In genomic region chr12:712172-712863, GRCh38 we compare ENCODE assay signal across 10 cellular contexts. TPM values are rescaled to one million over a fixed set of nuclear protein-coding genes. Genes with fewer than 3 reads are reported as not detected.
DNase-seq lines count a peak whose midpoint lies in the region; ATAC-seq, FAIRE-seq and TF ChIP-seq lines count a peak whose summit lies in the region.
"Had no signal": no experiment of that assay in that cellular context is flagged by ENCODE, and none has a peak within 500 bp of the region (broad histone marks: within the 10 kb centered on the region; RNA-seq: fewer than 3 reads in every experiment).

No MANE protein-coding gene starts in this region.

- no peaks in the 10 kb centered on the region for H3K36me3 ChIP-seq in adipocyte (ENCODE audit: control insufficient read depth, insufficient read depth, low read length, severe bottlenecking)
- H3K36me3 ChIP-seq in keratinocyte (ENCODE audit: control insufficient read depth in 2 of 2, extremely low read depth in 1 of 2, insufficient read depth in 2 of 2, low read length in 2 of 2) = no peaks in the 10 kb centered on the region

- no peaks in the 10 kb centered on the region for H4K20me1 ChIP-seq in keratinocyte (ENCODE audit: control insufficient read depth, extremely low read depth, insufficient read depth, low read length)

- TF ChIP-seq CTCF in AG10803 (conservative IDR thresholded peaks at IDR 0.05; ENCODE audit: low read length) (no peak), keratinocyte (optimal IDR thresholded peaks at IDR 0.05 in 1 of 3, IDR thresholded peaks at IDR 0.05 in 1 of 3, conservative IDR thresholded peaks at IDR 0.05 in 1 of 3; ENCODE audit: extremely low read depth in 1 of 3, insufficient read depth in 2 of 3, low read length in 3 of 3) (no peak), D721Med (IDR thresholded peaks at IDR 0.05; ENCODE audit: insufficient read depth, missing control alignments) (no peak)

- FAIRE-seq in keratinocyte (lab: Jason Lieb, UNC) = peak; percentile 91
- no peak for FAIRE-seq in D721Med (lab: Jason Lieb, UNC)
- FAIRE-seq: endometrium had no signal

- no peak overlapping the region for H3K4me3 ChIP-seq in AG10803 (ENCODE audit: low read length)
- no peak overlapping the region for H3K4me3 ChIP-seq in adipocyte (ENCODE audit: low read length)
- H3K4me3 ChIP-seq in keratinocyte (ENCODE audit: control insufficient read depth in 2 of 3, extremely low read depth in 1 of 3, insufficient read depth in 2 of 3, low read depth in 1 of 3, low read length in 3 of 3) = no peak overlapping the region

- no peaks in the 10 kb centered on the region for H3K79me2 ChIP-seq in keratinocyte (ENCODE audit: control insufficient read depth, insufficient read depth, low read length)

- dilution Hi-C loops in keratinocyte (cut with MboI; ENCODE audit: extremely low pct_ligation_motif_present, low sequenced_read_pairs) = no loop called here

- no peak overlapping the region for H3K27ac ChIP-seq in keratinocyte (ENCODE audit: control insufficient read depth, insufficient read depth, low read length)

- H2AFZ ChIP-seq in keratinocyte (ENCODE audit: control insufficient read depth, low read length) = peak overlapping the region; percentile 45

- DNase-seq in AG10803 (ENCODE audit: low read depth) = peak; percentile 4
- DNase-seq in adipocyte (ENCODE audit: low read depth) = peak; percentile 19
- no peak for DNase-seq in keratinocyte (ENCODE audit: low read depth, low spot score)
- no peak for DNase-seq in GOT3 (lab: John Stamatoyannopoulos, UW)
- DNase-seq in D721Med (ENCODE audit: insufficient read length, low spot score) = no peak
- no peak for DNase-seq in DMS 273 (lab: John Stamatoyannopoulos, UW; ENCODE audit: unreplicated experiment)
- DNase-seq: CD4-positive, alpha-beta memory T cell had no signal

- H3K27me3 ChIP-seq in adipocyte (replicated peaks; ENCODE audit: control insufficient read depth, insufficient read depth, low read length) (no peaks in the 10 kb centered on the region), keratinocyte (ENCODE audit: control insufficient read depth, extremely low read depth, insufficient read depth, low read length) (no peaks in the 10 kb centered on the region)

- H3K9me1 ChIP-seq in keratinocyte (ENCODE audit: control insufficient read depth, extremely low read depth, insufficient read depth, low read length) = no peaks in the 10 kb centered on the region

- H3K9me3 ChIP-seq in adipocyte (ENCODE audit: control insufficient read depth, low read length) = no peaks in the 10 kb centered on the region
- no peaks in the 10 kb centered on the region for H3K9me3 ChIP-seq in keratinocyte (ENCODE audit: control insufficient read depth, low read depth, low read length)

- TF ChIP-seq EP300 in Ishikawa (IDR thresholded peaks at IDR 0.05; ENCODE audit: borderline replicate concordance) = peak; percentile 22; the same call in 1 of the 2 replicates

- H3K9ac ChIP-seq in adipocyte (ENCODE audit: low read length) (no peak overlapping the region), keratinocyte (ENCODE audit: control insufficient read depth, extremely low read depth, insufficient read depth, low read length) (no peak overlapping the region)

- ATAC-seq in GM21390 (IDR thresholded peaks at IDR 0.05; ENCODE audit: unreplicated experiment) = no peak

- peak; percentile 22; the same call in 1 of the 2 replicates for TF ChIP-seq RAD21 in Ishikawa (IDR thresholded peaks at IDR 0.05; ENCODE audit: low read depth)

- H3K4me2 ChIP-seq in keratinocyte (ENCODE audit: control insufficient read depth, extremely low read depth, insufficient read depth, low read depth, low read length) = peak overlapping the region; percentile 22

- H3K4me1 ChIP-seq in adipocyte (ENCODE audit: control insufficient read depth, insufficient read depth, low read length) = no peaks in the 10 kb centered on the region
- peaks cover 5% of the 10 kb centered on the region for H3K4me1 ChIP-seq in keratinocyte (ENCODE audit: control insufficient read depth, extremely low read depth, insufficient read depth, low read length)

TF ChIP-seq in Ishikawa, 13 proteins besides CTCF, POLR2A, EP300 and RAD21:
- TF ChIP-seq TEAD4 (IDR thresholded peaks at IDR 0.05) (peak; percentile 25; the same call in 1 of the 2 replicates), TCF12 (IDR thresholded peaks at IDR 0.05; ENCODE audit: low read depth) (0 out of 2 replicates have a peak, but pooled peaks have one; percentile 15), YY1 (IDR thresholded peaks at IDR 0.05; ENCODE audit: low read depth) (no peak), TAF1 (IDR thresholded peaks at IDR 0.05; ENCODE audit: low read depth) (no peak), ZBTB7A (IDR thresholded peaks at IDR 0.05; ENCODE audit: low read depth) (no peak), CREB1 (IDR thresholded peaks at IDR 0.05; ENCODE audit: low read depth) (no peak), REST (IDR thresholded peaks at IDR 0.05; ENCODE audit: low read depth) (no peak), NFIC (IDR thresholded peaks at IDR 0.05) (peak; percentile 26; the same call in 1 of the 2 replicates), CEBPB (IDR thresholded peaks at IDR 0.05) (no peak), FOXM1 (IDR thresholded peaks at IDR 0.05; ENCODE audit: borderline replicate concordance, low read depth) (no peak)
- TF ChIP-seq, protein P1, sequence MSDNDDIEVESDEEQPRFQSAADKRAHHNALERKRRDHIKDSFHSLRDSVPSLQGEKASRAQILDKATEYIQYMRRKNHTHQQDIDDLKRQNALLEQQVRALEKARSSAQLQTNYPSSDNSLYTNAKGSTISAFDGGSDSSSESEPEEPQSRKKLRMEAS (IDR thresholded peaks at IDR 0.05) = no peak

RNA-seq across cellular contexts. Expression of gene WNK1, which starts 40.1 kb away (rescaled TPM):
- polyA plus RNA-seq in keratinocyte = 72.3 to 127 TPM (median 73.9 TPM) in 3 replicates
- polyA plus RNA-seq in keratinocyte (2011; ENCODE audit: low read depth) = 360 TPM
- polyA plus RNA-seq in keratinocyte (2011; cell fraction: cytosol; rRNA removed) = 92.3 and 106 TPM in 2 replicates
- polyA plus RNA-seq in keratinocyte (2011; cell fraction: nucleus; rRNA removed) = 202 and 258 TPM in 2 replicates
- 79.1 and 106 TPM in 2 replicates for polyA plus RNA-seq in keratinocyte (2012; ENCODE audit: low replicate concordance)
- 289 to 460 TPM (median 360 TPM) in 3 replicates for polyA minus RNA-seq in keratinocyte
- 279 TPM for polyA minus RNA-seq in keratinocyte (2011; cell fraction: cytosol; rRNA and poly(A)+ RNA removed)
- 384 and 783 TPM in 2 replicates for polyA minus RNA-seq in keratinocyte (2011; cell fraction: nucleus; rRNA and poly(A)+ RNA removed)

RNA-seq across cellular contexts. Expression of gene NINJ2, which starts 49.1 kb away (rescaled TPM):
- polyA plus RNA-seq in keratinocyte = 0.53 to 0.94 TPM (median 0.58 TPM) in 3 replicates
- 0.42 TPM for polyA plus RNA-seq in keratinocyte (2011; ENCODE audit: low read depth)
- polyA plus RNA-seq in keratinocyte (2011; cell fraction: cytosol; rRNA removed) = 0.90 and 1.4 TPM in 2 replicates
- 0.28 and 0.69 TPM in 2 replicates for polyA plus RNA-seq in keratinocyte (2011; cell fraction: nucleus; rRNA removed)
- polyA plus RNA-seq in keratinocyte (2012; ENCODE audit: low replicate concordance) = 0.84 and 2.0 TPM in 2 replicates
- 0.61 to 2.1 TPM in 2 of 3 replicates, not detected in the other for polyA minus RNA-seq in keratinocyte
- polyA minus RNA-seq in keratinocyte (2011; cell fraction: cytosol; rRNA and poly(A)+ RNA removed) = not detected
- polyA minus RNA-seq in keratinocyte (2011; cell fraction: nucleus; rRNA and poly(A)+ RNA removed) = not detected in 2 replicates

Comparison
In these comparisons a context has a peak if more than half of its experiments do, and no peak if none do; other contexts are left out.
1. DNase-seq: peak in AG10803 (single experiment) and adipocyte (single experiment); none in keratinocyte (single experiment), GOT3 (single experiment), D721Med (single experiment) and DMS 273 (single experiment).